In genomic region chr9:26077860-26078259, GRCh38 we compare ENCODE assay signal across 1 cellular context.
TF ChIP-seq lines count a peak whose summit lies in the region.

No MANE protein-coding gene starts in this region.

TF ChIP-seq in WTC11, 78 proteins besides CTCF, POLR2A, EP300 and RAD21 (continued from another document):
- TF ChIP-seq USF2 (CRISPR knock-in tag; IDR thresholded peaks at IDR 0.05) (no peak), NFE2L1 (CRISPR knock-in tag; IDR thresholded peaks at IDR 0.05) (no peak), PREB (CRISPR knock-in tag; IDR thresholded peaks at IDR 0.05; ENCODE audit: borderline replicate concordance) (no peak), ATF2 (CRISPR knock-in tag; IDR thresholded peaks at IDR 0.05; ENCODE audit: borderline replicate concordance, low read depth) (no peak), ZNF396 (CRISPR knock-in tag; IDR thresholded peaks at IDR 0.05; ENCODE audit: borderline replicate concordance) (no peak), MXD4 (CRISPR knock-in tag; IDR thresholded peaks at IDR 0.05; ENCODE audit: borderline replicate concordance) (no peak)
